Comparison of ENCODE assay signal across 9 cellular contexts in genomic region chr22:40651057-40651456, GRCh38. TPM values are rescaled to one million over a fixed set of nuclear protein-coding genes. Genes with fewer than 3 reads are reported as not detected.
DNase-seq lines count a peak whose midpoint lies in the region; ATAC-seq, FAIRE-seq and TF ChIP-seq lines count a peak whose summit lies in the region.
"Had no signal": no experiment of that assay in that cellular context is flagged by ENCODE, and none has a peak within 500 bp of the region (broad histone marks: within the 10 kb centered on the region; RNA-seq: fewer than 3 reads in every experiment).

No MANE protein-coding gene starts in this region.

- no peaks in the 10 kb centered on the region for H3K79me2 ChIP-seq in GM12878 (ENCODE audit: control insufficient read depth, insufficient read depth, low read length)

- H3K27me3 Mint-ChIP-seq in activated CD8-positive, alpha-beta memory T cell treated with anti-CD3 and anti-CD28 coated beads, Interleukin-2, amount 10 ng/mL, durations not matched to agents 7 days and 5 days: no peaks in the 10 kb centered on the region
- H3K27me3 Mint-ChIP-seq in type B pancreatic cell: no peaks in the 10 kb centered on the region
- H3K27me3 Mint-ChIP-seq: activated B cell treated with CpG ODN at 0.5 μM for 24 hours had no signal

- 7% methylated on average over 2 of the region's 2 CpGs for WGBS in GM12878 (ENCODE audit: insufficient coverage, insufficient replicate concordance, low lambda C conversion rate, missing lambda C conversion rate)

- intact Hi-C loops in GM12878 (cut with micrococcal nuclease; ENCODE audit: unreplicated experiment): no loop called here

- H4K20me1 ChIP-seq in GM12878 (ENCODE audit: control insufficient read depth, insufficient read depth): no peaks in the 10 kb centered on the region

- CTCF ChIA-PET in activated CD8-positive, alpha-beta memory T cell treated with anti-CD3 and anti-CD28 coated beads, Interleukin-2, amount 10 ng/mL, durations not matched to agents 7 days and 5 days (lab: Charles Lee): interaction anchor here (0.8 to 7.5 kb wide), 10 partner anchors 16 to 272 kb away, joined by 3 to 88 read pairs (median 5); no protein-coding TSS in a partner anchor
- CTCF ChIA-PET in GM12878 (lab: Yijun Ruan, JAX): interaction anchor here (1.0 to 11.1 kb wide), 5 partner anchors 32 to 248 kb away, joined by 3 to 339 read pairs (median 12); no protein-coding TSS in a partner anchor

- peak overlapping the region; percentile 75 for H3K4me2 ChIP-seq in GM12878 (ENCODE audit: control insufficient read depth, insufficient read depth)

- H3K27ac Mint-ChIP-seq in activated CD8-positive, alpha-beta memory T cell treated with anti-CD3 and anti-CD28 coated beads, Interleukin-2, amount 10 ng/mL, durations not matched to agents 7 days and 5 days: peak overlapping the region; percentile 68
- H3K27ac Mint-ChIP-seq in type B pancreatic cell: peak overlapping the region; percentile 39

- peak overlapping the region; percentile 59 for H3K4me3 Mint-ChIP-seq in activated CD8-positive, alpha-beta memory T cell treated with anti-CD3 and anti-CD28 coated beads, Interleukin-2, amount 10 ng/mL, durations not matched to agents 7 days and 5 days
- H3K4me3 Mint-ChIP-seq in type B pancreatic cell: no peak overlapping the region

- no peak for TF ChIP-seq POLR2A in GM12878 (IDR thresholded peaks at IDR 0.05; ENCODE audit: low read depth, low read length)

- TF ChIP-seq CTCF in GM12878 (IDR thresholded peaks at IDR 0.05 in 2 of 3, conservative IDR thresholded peaks at IDR 0.05 in 1 of 3; ENCODE audit: control insufficient read depth in 2 of 3, extremely low read depth in 1 of 3, insufficient read depth in 1 of 3, low read depth in 3 of 3, low read length in 3 of 3) (no peak), type B pancreatic cell (conservative IDR thresholded peaks at IDR 0.05) (no peak)

- peak overlapping the region; percentile 85 for H3K27ac ChIP-seq in GM12878 (ENCODE audit: control insufficient read depth, insufficient read depth)

- no peaks in the 10 kb centered on the region for H3K36me3 Mint-ChIP-seq in activated CD8-positive, alpha-beta memory T cell treated with anti-CD3 and anti-CD28 coated beads, Interleukin-2, amount 10 ng/mL, durations not matched to agents 7 days and 5 days
- no peaks in the 10 kb centered on the region for H3K36me3 Mint-ChIP-seq in type B pancreatic cell

- BruUV-seq in GM12878 (replicated peaks; lab: Mats Ljungman, UMichigan): no TSS peak

- no peaks in the 10 kb centered on the region for H3K9me3 Mint-ChIP-seq in activated CD8-positive, alpha-beta memory T cell treated with anti-CD3 and anti-CD28 coated beads, Interleukin-2, amount 10 ng/mL, durations not matched to agents 7 days and 5 days (ENCODE audit: low read depth)
- no peaks in the 10 kb centered on the region for H3K9me3 Mint-ChIP-seq in type B pancreatic cell
- H3K9me3 Mint-ChIP-seq: activated B cell treated with CpG ODN at 0.5 μM for 24 hours had no signal

- no peak overlapping the region for H3K4me3 ChIP-seq in GM12878
- peak overlapping the region; percentile 68 for H3K4me3 ChIP-seq in mucosa of stomach (ENCODE audit: low read length)

- no peak for FAIRE-seq in GM12878 (lab: Jason Lieb, UNC)

- peak overlapping the region; percentile 37; the same call in 1 of the 2 replicates for H2AFZ ChIP-seq in GM12878 (ENCODE audit: control insufficient read depth, low read depth, low read length)

- no peak for TF ChIP-seq EP300 in GM12878 (IDR thresholded peaks at IDR 0.05; ENCODE audit: borderline replicate concordance in 1 of 2, control insufficient read depth in 1 of 2, low read depth in 2 of 2, low read length in 2 of 2)

- H3K36me3 ChIP-seq in GM12878 (ENCODE audit: control insufficient read depth in 2 of 2, insufficient read depth in 2 of 2, low read length in 1 of 2) (no peaks in the 10 kb centered on the region), mucosa of stomach (ENCODE audit: control insufficient read depth, insufficient read depth, low read length) (no peaks in the 10 kb centered on the region)

- ATAC-seq in activated CD8-positive, alpha-beta memory T cell treated with anti-CD3 and anti-CD28 coated beads, Interleukin-2, amount 10 ng/mL, durations not matched to agents 7 days and 5 days: no peak
- ATAC-seq in GM12878 (no peak), HG03354 (IDR thresholded peaks at IDR 0.05; ENCODE audit: poor library complexity, severe bottlenecking, unreplicated experiment) (no peak)

- RAD21 ChIA-PET in GM12878 (lab: Charles Lee; ENCODE audit: unreplicated experiment): interaction anchor here (0.9 to 2.9 kb wide), 5 partner anchors 14 to 248 kb away, joined by 3 to 12 read pairs (median 7); partner anchors contain the start of gene MRTFA

- no peak for DNase-seq in activated CD8-positive, alpha-beta memory T cell treated with anti-CD3 and anti-CD28 coated beads, Interleukin-2, amount 10 ng/mL, durations not matched to agents 7 days and 5 days
- no peak for DNase-seq in activated CD8-positive, alpha-beta memory T cell treated with anti-CD3 and anti-CD28 coated beads, Interleukin-2, amount 50 U/mL, for 4 hours
- no peak for DNase-seq in GM12878 (ENCODE audit: low read depth, low spot score)
- no peak for DNase-seq in type B pancreatic cell (ENCODE audit: extremely low spot score, unreplicated experiment)
- DNase-seq in effector CD4-positive, alpha-beta T cell: no peak
- no peak for DNase-seq in NCI-H2029 treated with DMSO at 0.1 percent for 48 hours (lab: John Stamatoyannopoulos, UW)

- H3K4me1 ChIP-seq in GM12878 (ENCODE audit: control insufficient read depth, insufficient read depth, low read length): peaks cover 15% of the 10 kb centered on the region
- H3K4me1 ChIP-seq in mucosa of stomach (ENCODE audit: control insufficient read depth, insufficient read depth, low read length): peaks cover 19% of the 10 kb centered on the region

- no peaks in the 10 kb centered on the region for H3K27me3 ChIP-seq in GM12878 (replicated peaks in 1 of 2; ENCODE audit: control insufficient read depth in 2 of 2, insufficient read depth in 2 of 2, low read length in 1 of 2)
- H3K27me3 ChIP-seq in mucosa of stomach (ENCODE audit: control insufficient read depth, insufficient read depth, low read length): no peaks in the 10 kb centered on the region

- H3K9ac ChIP-seq in GM12878 (ENCODE audit: control insufficient read depth, insufficient read depth, low read length) (peak overlapping the region; percentile 79; the same call in 1 of the 2 replicates), mucosa of stomach (ENCODE audit: low read length) (peak overlapping the region; percentile 91)

- no peak for TF ChIP-seq RAD21 in GM12878 (IDR thresholded peaks at IDR 0.05; ENCODE audit: insufficient read depth, low read depth, low read length)

- in situ Hi-C loops in GM12878 (cut with MboI): no loop called here

- H3K9me3 ChIP-seq in GM12878 (replicated peaks; ENCODE audit: control insufficient read depth, insufficient read depth, low read length) (no peaks in the 10 kb centered on the region), mucosa of stomach (ENCODE audit: control insufficient read depth, low read length) (no peaks in the 10 kb centered on the region)

- peaks cover 29% of the 10 kb centered on the region for H3K4me1 Mint-ChIP-seq in activated CD8-positive, alpha-beta memory T cell treated with anti-CD3 and anti-CD28 coated beads, Interleukin-2, amount 10 ng/mL, durations not matched to agents 7 days and 5 days
- peaks cover 29% of the 10 kb centered on the region for H3K4me1 Mint-ChIP-seq in type B pancreatic cell (ENCODE audit: unreplicated experiment)

- POLR2A ChIA-PET in GM12878 (lab: Charles Lee): interaction anchor here (1.1 to 1.2 kb wide), 2 partner anchors 248 to 276 kb away, joined by 3 read pairs; no protein-coding TSS in a partner anchor

- SMC1A ChIA-PET in GM12878 (lab: Charles Lee; ENCODE audit: uncharacterized antibody, unreplicated experiment): interaction anchor here (0.9 to 2.7 kb wide), 8 partner anchors 9 to 248 kb away, joined by 3 to 10 read pairs (median 4); no protein-coding TSS in a partner anchor

RNA-seq across cellular contexts. Expression of gene MRTFA, which starts 14.5 kb away (rescaled TPM):
- 10 to 100 TPM; 59.4 to 74.0 TPM for total RNA-seq in activated CD8-positive, alpha-beta memory T cell treated with anti-CD3 and anti-CD28 coated beads, Interleukin-2, amount 10 ng/mL, durations not matched to agents 7 days and 5 days
- 133 and 151 TPM in 2 replicates for total RNA-seq in GM12878 (2013; cell fraction: nucleolus; rRNA removed)
- total RNA-seq in GM12878 (2014; rRNA removed) (27.2 and 27.5 TPM in 2 replicates), GM12878 (2014; rRNA removed; fragmentation: Illumina TruSeq; extraction: Trizol) (9.5 and 11.3 TPM in 2 replicates), GM12878 (2021) (58.6 and 63.9 TPM in 2 replicates), type B pancreatic cell (ENCODE audit: low replicate concordance) (42.3 and 49.8 TPM in 2 replicates)
- polyA plus RNA-seq in GM12878 (2011; ENCODE audit: low read depth): 14.4 TPM
- polyA plus RNA-seq in GM12878 (2011; rRNA removed) (4.1 and 4.3 TPM in 2 replicates), GM12878 (2014; fragmentation: Illumina TruSeq; extraction: Trizol) (14.1 and 17.0 TPM in 2 replicates), GM12878 (2014; fragmentation: Nextera tagmentation; extraction: Ambion mirVana) (1 to 10 TPM; 2.0 to 2.6 TPM), GM12878 (2014; rRNA removed) (18.9 and 25.9 TPM in 2 replicates), GM12878 (2016; fragmentation: Nextera tagmentation; extraction: Ambion mirVana) (10 to 100 TPM; 29.1 to 29.6 TPM)
- polyA plus RNA-seq in GM12878 (2011; cell fraction: cytosol; rRNA removed): 5.8 and 7.9 TPM in 2 replicates
- 16.2 and 28.6 TPM in 2 replicates for polyA plus RNA-seq in GM12878 (2011; cell fraction: nucleus; rRNA removed)
- polyA plus RNA-seq in GM12878 (2012): 27.0 and 29.9 TPM in 2 replicates
- polyA minus RNA-seq in GM12878 (2011; rRNA and poly(A)+ RNA removed): 23.8 and 24.5 TPM in 2 replicates
- 10.1 and 11.6 TPM in 2 replicates for polyA minus RNA-seq in GM12878 (2011; cell fraction: cytosol; rRNA and poly(A)+ RNA removed)
- 25.5 and 49.7 TPM in 2 replicates for polyA minus RNA-seq in GM12878 (2011; cell fraction: nucleus; rRNA and poly(A)+ RNA removed)

RNA-seq across cellular contexts. Expression of gene MCHR1, which starts 28.2 kb away (rescaled TPM):
- total RNA-seq in activated CD8-positive, alpha-beta memory T cell treated with anti-CD3 and anti-CD28 coated beads, Interleukin-2, amount 10 ng/mL, durations not matched to agents 7 days and 5 days: not detected
- total RNA-seq in GM12878 (2013; cell fraction: nucleolus; rRNA removed): not detected in 2 replicates
- total RNA-seq in GM12878 (2014; rRNA removed) (not detected in 2 replicates), GM12878 (2014; rRNA removed; fragmentation: Illumina TruSeq; extraction: Trizol) (not detected in 2 replicates), GM12878 (2021) (not detected in 2 replicates), type B pancreatic cell (ENCODE audit: low replicate concordance) (0.17 and 6.9 TPM in 2 replicates)
- not detected for polyA plus RNA-seq in GM12878 (2011; ENCODE audit: low read depth)
- polyA plus RNA-seq in GM12878 (2011; rRNA removed) (not detected in 2 replicates), GM12878 (2014; fragmentation: Illumina TruSeq; extraction: Trizol) (not detected in 2 replicates), GM12878 (2014; fragmentation: Nextera tagmentation; extraction: Ambion mirVana) (not detected), GM12878 (2014; rRNA removed) (not detected in 2 replicates), GM12878 (2016; fragmentation: Nextera tagmentation; extraction: Ambion mirVana) (not detected)
- polyA plus RNA-seq in GM12878 (2011; cell fraction: cytosol; rRNA removed): 0.07 and 0.13 TPM in 2 replicates
- polyA plus RNA-seq in GM12878 (2011; cell fraction: nucleus; rRNA removed): not detected in 2 replicates
- not detected in 2 replicates for polyA plus RNA-seq in GM12878 (2012)
- polyA minus RNA-seq in GM12878 (2011; rRNA and poly(A)+ RNA removed): 0.80 TPM in 1 of 2 replicates, not detected in the other
- not detected in 2 replicates for polyA minus RNA-seq in GM12878 (2011; cell fraction: cytosol; rRNA and poly(A)+ RNA removed)
- not detected in 2 replicates for polyA minus RNA-seq in GM12878 (2011; cell fraction: nucleus; rRNA and poly(A)+ RNA removed)
- total RNA-seq: activated B cell treated with CpG ODN at 0.5 μM for 24 hours had no signal
